In genomic region chr20:48098099-48098498, GRCh38 we compare ENCODE assay signal across 21 cellular contexts.
DNase-seq lines count a peak whose midpoint lies in the region; ATAC-seq and TF ChIP-seq lines count a peak whose summit lies in the region.
"Had no signal": no experiment of that assay in that cellular context is flagged by ENCODE, and none has a peak within 500 bp of the region (broad histone marks: within the 10 kb centered on the region; RNA-seq: fewer than 3 reads in every experiment).

No MANE protein-coding gene starts in this region.

- H3K27ac Mint-ChIP-seq in activated T-helper 17 cell treated with anti-CD3 and anti-CD28 coated beads, Interleukin-2, amount 50 U/mL, for 72 hours: no peak overlapping the region
- H3K27ac Mint-ChIP-seq: activated CD4-positive, alpha-beta T cell treated with anti-CD3 and anti-CD28 coated beads, Interleukin-2, amount 10 ng/mL, durations not matched to agents 7 days and 5 days; activated naive CD4-positive, alpha-beta T cell treated with anti-CD3 and anti-CD28 coated beads, Interleukin-2, amount 50 U/mL, for 24 hours; CD14-positive monocyte had no signal

- 91% methylated on average over 2 of the region's 2 CpGs for WGBS in smooth muscle cell (ENCODE audit: low lambda C conversion rate)
- 79 to 91% methylated on average over 2 of the region's 2 CpGs for WGBS in sigmoid colon, 2 donors

- H3K27me3 ChIP-seq in smooth muscle cell (ENCODE audit: low read depth) (no peaks in the 10 kb centered on the region), sigmoid colon (no peaks in the 10 kb centered on the region)
- H3K27me3 ChIP-seq: colonic mucosa had no signal

- no peaks in the 10 kb centered on the region for H3K36me3 Mint-ChIP-seq in activated T-helper 17 cell treated with anti-CD3 and anti-CD28 coated beads, Interleukin-2, amount 50 U/mL, for 72 hours (ENCODE audit: low read depth)
- H3K36me3 Mint-ChIP-seq: activated naive CD4-positive, alpha-beta T cell treated with anti-CD3 and anti-CD28 coated beads, Interleukin-2, amount 50 U/mL, for 24 hours; CD14-positive monocyte; naive B cell had no signal

- intact Hi-C loops in sigmoid colon (cut with DNase I): no loop called here

- peak; percentile 50 for DNase-seq in DMS 273 (lab: John Stamatoyannopoulos, UW; ENCODE audit: unreplicated experiment)
- DNase-seq in DMS 273 treated with DMSO at 0.1 percent for 48 hours (lab: John Stamatoyannopoulos, UW): no peak
- DNase-seq in M059J (ENCODE audit: low read depth): peak; percentile 41
- no peak for DNase-seq in smooth muscle cell (lab: John Stamatoyannopoulos, UW; ENCODE audit: unreplicated experiment)
- no peak for DNase-seq in activated naive CD4-positive, alpha-beta T cell (lab: John Stamatoyannopoulos, UW)
- no peak for DNase-seq in sigmoid colon
- DNase-seq in stimulated activated CD4-positive, alpha-beta T cell treated with anti-CD3 and anti-CD28 coated beads, Interleukin-4, amount 100 ng/mL, for 4 hours: no peak
- DNase-seq: activated CD4-positive, alpha-beta T cell treated with anti-CD3 and anti-CD28 coated beads, Interleukin-2, amount 10 ng/mL, durations not matched to agents 7 days and 5 days; colonic mucosa; DMS79 treated with DMSO at 0.1 percent for 48 hours; islet precursor cell; naive B cell; NCI-H1417; stimulated activated CD4-positive, alpha-beta T cell treated with anti-CD3 and anti-CD28 coated beads, Interleukin-4, amount 100 ng/mL, for 1 hour; SW 1271 had no signal

- peaks cover 4% of the 10 kb centered on the region for H4K20me1 ChIP-seq in smooth muscle cell (ENCODE audit: low read depth)

- H3K4me1 Mint-ChIP-seq in activated T-helper 17 cell treated with anti-CD3 and anti-CD28 coated beads, Interleukin-2, amount 50 U/mL, for 72 hours: no peaks in the 10 kb centered on the region
- H3K4me1 Mint-ChIP-seq: activated CD4-positive, alpha-beta T cell treated with anti-CD3 and anti-CD28 coated beads, Interleukin-2, amount 10 ng/mL, durations not matched to agents 7 days and 5 days; activated naive CD4-positive, alpha-beta T cell treated with anti-CD3 and anti-CD28 coated beads, Interleukin-2, amount 50 U/mL, for 24 hours; CD14-positive monocyte had no signal

- no peak for TF ChIP-seq EP300 in sigmoid colon (IDR thresholded peaks at IDR 0.05)

- ATAC-seq in activated T-helper 17 cell treated with anti-CD3 and anti-CD28 coated beads, Interleukin-2, amount 50 U/mL, for 72 hours (replicated peaks): peak; percentile 42

- H2AFZ ChIP-seq in smooth muscle cell (ENCODE audit: low read depth): no peak overlapping the region

- H3K79me2 ChIP-seq in smooth muscle cell (ENCODE audit: low read depth): no peaks in the 10 kb centered on the region

- no peak overlapping the region for H3K4me3 Mint-ChIP-seq in activated T-helper 17 cell treated with anti-CD3 and anti-CD28 coated beads, Interleukin-2, amount 50 U/mL, for 72 hours
- H3K4me3 Mint-ChIP-seq: activated CD4-positive, alpha-beta T cell treated with anti-CD3 and anti-CD28 coated beads, Interleukin-2, amount 10 ng/mL, durations not matched to agents 7 days and 5 days; activated naive CD4-positive, alpha-beta T cell treated with anti-CD3 and anti-CD28 coated beads, Interleukin-2, amount 50 U/mL, for 24 hours; CD14-positive monocyte had no signal

- no peak overlapping the region for H3K4me2 ChIP-seq in smooth muscle cell

- no peak for TF ChIP-seq CTCF in smooth muscle cell (IDR thresholded peaks at IDR 0.05; ENCODE audit: borderline replicate concordance, insufficient read depth, poor library complexity, severe bottlenecking)
- no peak for TF ChIP-seq CTCF in sigmoid colon (IDR thresholded peaks at IDR 0.05)

- H3K27ac ChIP-seq in smooth muscle cell (ENCODE audit: low read depth) (peak overlapping the region; percentile 88), sigmoid colon (no peak overlapping the region)
- H3K27ac ChIP-seq: 22Rv1, colonic mucosa, suprapubic skin had no signal

- H3K27me3 Mint-ChIP-seq in activated T-helper 17 cell treated with anti-CD3 and anti-CD28 coated beads, Interleukin-2, amount 50 U/mL, for 72 hours: peaks cover 19% of the 10 kb centered on the region
- H3K27me3 Mint-ChIP-seq: activated CD4-positive, alpha-beta T cell treated with anti-CD3 and anti-CD28 coated beads, Interleukin-2, amount 10 ng/mL, durations not matched to agents 7 days and 5 days had no signal

- H3F3A ChIP-seq in smooth muscle cell (ENCODE audit: low read depth): peaks cover 19% of the 10 kb centered on the region

- no peak overlapping the region for H3K4me3 ChIP-seq in smooth muscle cell
- H3K4me3 ChIP-seq in sigmoid colon: no peak overlapping the region
- H3K4me3 ChIP-seq: colonic mucosa, lung, suprapubic skin had no signal

- H3K9me3 ChIP-seq in smooth muscle cell (replicated peaks; ENCODE audit: low read depth) (no peaks in the 10 kb centered on the region), sigmoid colon (no peaks in the 10 kb centered on the region)
- H3K9me3 ChIP-seq: colonic mucosa, suprapubic skin had no signal

- H3K36me3 ChIP-seq in smooth muscle cell (ENCODE audit: low read depth) (no peaks in the 10 kb centered on the region), sigmoid colon (no peaks in the 10 kb centered on the region)
- H3K36me3 ChIP-seq: colonic mucosa, suprapubic skin had no signal

- no peaks in the 10 kb centered on the region for H3K9me3 Mint-ChIP-seq in activated T-helper 17 cell treated with anti-CD3 and anti-CD28 coated beads, Interleukin-2, amount 50 U/mL, for 72 hours
- H3K9me3 Mint-ChIP-seq: activated CD4-positive, alpha-beta T cell treated with anti-CD3 and anti-CD28 coated beads, Interleukin-2, amount 10 ng/mL, durations not matched to agents 7 days and 5 days; activated naive CD4-positive, alpha-beta T cell treated with anti-CD3 and anti-CD28 coated beads, Interleukin-2, amount 50 U/mL, for 24 hours had no signal

- H3K4me1 ChIP-seq in smooth muscle cell (ENCODE audit: low read depth): no peaks in the 10 kb centered on the region
- no peaks in the 10 kb centered on the region for H3K4me1 ChIP-seq in sigmoid colon
- H3K4me1 ChIP-seq: colonic mucosa had no signal

- TF ChIP-seq POLR2A in sigmoid colon (IDR thresholded peaks at IDR 0.05): no peak

- H3K9ac ChIP-seq in smooth muscle cell (ENCODE audit: low read depth): no peak overlapping the region

Comparison
In these comparisons a context has a peak if more than half of its experiments do, and no peak if none do; other contexts are left out.
1. DNase-seq: peak in DMS 273 (single experiment) and M059J (single experiment); none in DMS 273 treated with DMSO at 0.1 percent for 48 hours (single experiment), smooth muscle cell (single experiment), activated naive CD4-positive, alpha-beta T cell (0 of 4), sigmoid colon (single experiment) and stimulated activated CD4-positive, alpha-beta T cell treated with anti-CD3 and anti-CD28 coated beads, Interleukin-4, amount 100 ng/mL, for 4 hours (0 of 2).